24 cellular contexts compared by ENCODE assay signal in genomic region chr4:142556613-142557012, GRCh38.
DNase-seq lines count a peak whose midpoint lies in the region; ATAC-seq and TF ChIP-seq lines count a peak whose summit lies in the region.
"Had no signal": no experiment of that assay in that cellular context is flagged by ENCODE, and none has a peak within 500 bp of the region (broad histone marks: within the 10 kb centered on the region; RNA-seq: fewer than 3 reads in every experiment).

No MANE protein-coding gene starts in this region.

- H3K4me2 ChIP-seq in neural progenitor cell = no peak overlapping the region

- H3K27me3 Mint-ChIP-seq in activated naive CD4-positive, alpha-beta T cell treated with anti-CD3 and anti-CD28 coated beads, Interleukin-2, amount 50 U/mL, for 24 hours = no peaks in the 10 kb centered on the region
- no peaks in the 10 kb centered on the region for H3K27me3 Mint-ChIP-seq in activated T-helper 2 cell treated with anti-CD3 and anti-CD28 coated beads, Interferon-gamma antibody, Interleukin-2, Interleukin-4, amounts not matched to agents 10 μg/mL and 5 μg/mL and 100 μg/mL, durations not matched to agents 14 hours and 24 hours and 36 hours (ENCODE audit: low read depth)
- H3K27me3 Mint-ChIP-seq in neural progenitor cell (ENCODE audit: insufficient read depth, low read depth) = peaks cover 2% of the 10 kb centered on the region

- H3F3A ChIP-seq in neural progenitor cell (ENCODE audit: low read depth) = no peaks in the 10 kb centered on the region

- no peak overlapping the region for H3K27ac ChIP-seq in neural progenitor cell
- H3K27ac ChIP-seq: 22Rv1, GM23248, psoas muscle, sigmoid colon, transverse colon had no signal

- H3K9ac ChIP-seq in neural progenitor cell = no peak overlapping the region
- H3K9ac ChIP-seq: GM23248 had no signal

- peaks cover 83% of the 10 kb centered on the region for H3K4me1 Mint-ChIP-seq in activated naive CD4-positive, alpha-beta T cell treated with anti-CD3 and anti-CD28 coated beads, Interleukin-2, amount 50 U/mL, for 24 hours
- peaks cover 61% of the 10 kb centered on the region for H3K4me1 Mint-ChIP-seq in activated T-helper 2 cell treated with anti-CD3 and anti-CD28 coated beads, Interferon-gamma antibody, Interleukin-2, Interleukin-4, amounts not matched to agents 10 μg/mL and 5 μg/mL and 100 μg/mL, durations not matched to agents 14 hours and 24 hours and 36 hours (ENCODE audit: low read depth)
- H3K4me1 Mint-ChIP-seq in neural progenitor cell = peaks cover 11% of the 10 kb centered on the region
- H3K4me1 Mint-ChIP-seq: natural killer cell had no signal

- H3K36me3 ChIP-seq in neural progenitor cell = no peaks in the 10 kb centered on the region
- H3K36me3 ChIP-seq: sigmoid colon, transverse colon had no signal

- H3K4me3 ChIP-seq in neural progenitor cell = no peak overlapping the region
- H3K4me3 ChIP-seq: GM23248, lung, psoas muscle, sigmoid colon, transverse colon had no signal

- no peaks in the 10 kb centered on the region for H3K9me3 ChIP-seq in neural progenitor cell (ENCODE audit: low read depth)
- H3K9me3 ChIP-seq: psoas muscle, sigmoid colon, transverse colon had no signal

- H3K36me3 Mint-ChIP-seq in activated naive CD4-positive, alpha-beta T cell treated with anti-CD3 and anti-CD28 coated beads, Interleukin-2, amount 50 U/mL, for 24 hours = peaks cover 7% of the 10 kb centered on the region
- H3K36me3 Mint-ChIP-seq in activated T-helper 2 cell treated with anti-CD3 and anti-CD28 coated beads, Interferon-gamma antibody, Interleukin-2, Interleukin-4, amounts not matched to agents 10 μg/mL and 5 μg/mL and 100 μg/mL, durations not matched to agents 14 hours and 24 hours and 36 hours (ENCODE audit: low read depth) = peaks cover 3% of the 10 kb centered on the region
- H3K36me3 Mint-ChIP-seq in neural progenitor cell = peaks cover 2% of the 10 kb centered on the region
- H3K36me3 Mint-ChIP-seq: natural killer cell had no signal

- H3K4me1 ChIP-seq in neural progenitor cell = peaks cover 5% of the 10 kb centered on the region
- H3K4me1 ChIP-seq: psoas muscle had no signal

- DNase-seq in activated CD4-positive, CD25-positive, alpha-beta regulatory T cell treated with anti-CD3 and anti-CD28 coated beads, Interleukin-2, amount 50 U/mL, for 72 hours = no peak
- no peak for DNase-seq in activated naive CD4-positive, alpha-beta T cell treated with anti-CD3 and anti-CD28 coated beads, Interleukin-2, amount 50 U/mL, for 16 hours
- no peak for DNase-seq in activated T-helper 2 cell treated with anti-CD3 and anti-CD28 coated beads, Interferon-gamma antibody, Interleukin-2, Interleukin-4, amounts not matched to agents 10 μg/mL and 5 μg/mL and 100 μg/mL, durations not matched to agents 14 hours and 24 hours and 36 hours (ENCODE audit: low spot score)
- no peak for DNase-seq in neural progenitor cell (ENCODE audit: low spot score)
- DNase-seq in stimulated activated naive CD4-positive, alpha-beta T cell treated with Interleukin-2 at 50 U/mL for 16 hours (lab: John Stamatoyannopoulos, UW) = no peak
- DNase-seq: activated gamma-delta T cell; C1 segment of cervical spinal cord; GM23248; hippocampal formation; natural killer cell; NCI-H146; NCI-H226; NCI-H69; PC-3; psoas muscle; sigmoid colon; stimulated activated CD4-positive, alpha-beta T cell treated with anti-CD3 and anti-CD28 coated beads, Interleukin-12 subunit alpha, Interleukin-12 subunit beta, amount 100 ng/mL, for 4 hours; stimulated activated CD4-positive, alpha-beta T cell treated with anti-CD3 and anti-CD28 coated beads, Interleukin-4, amount 100 ng/mL, for 1 hour had no signal

- H3K9me3 Mint-ChIP-seq in activated naive CD4-positive, alpha-beta T cell treated with anti-CD3 and anti-CD28 coated beads, Interleukin-2, amount 50 U/mL, for 24 hours = no peaks in the 10 kb centered on the region
- no peaks in the 10 kb centered on the region for H3K9me3 Mint-ChIP-seq in activated T-helper 2 cell treated with anti-CD3 and anti-CD28 coated beads, Interferon-gamma antibody, Interleukin-2, Interleukin-4, amounts not matched to agents 10 μg/mL and 5 μg/mL and 100 μg/mL, durations not matched to agents 14 hours and 24 hours and 36 hours
- H3K9me3 Mint-ChIP-seq in neural progenitor cell = no peaks in the 10 kb centered on the region

- no peaks in the 10 kb centered on the region for H4K20me1 ChIP-seq in neural progenitor cell (ENCODE audit: low read depth)

- peak overlapping the region; percentile 77 for H3K4me3 Mint-ChIP-seq in activated naive CD4-positive, alpha-beta T cell treated with anti-CD3 and anti-CD28 coated beads, Interleukin-2, amount 50 U/mL, for 24 hours
- peak overlapping the region; percentile 63 for H3K4me3 Mint-ChIP-seq in activated T-helper 2 cell treated with anti-CD3 and anti-CD28 coated beads, Interferon-gamma antibody, Interleukin-2, Interleukin-4, amounts not matched to agents 10 μg/mL and 5 μg/mL and 100 μg/mL, durations not matched to agents 14 hours and 24 hours and 36 hours (ENCODE audit: low read depth)
- no peak overlapping the region for H3K4me3 Mint-ChIP-seq in neural progenitor cell
- H3K4me3 Mint-ChIP-seq: natural killer cell had no signal

- intact Hi-C loops in activated T-helper 2 cell treated with anti-CD3 and anti-CD28 coated beads, Interferon-gamma antibody, Interleukin-2, Interleukin-4, amounts not matched to agents 10 μg/mL and 5 μg/mL and 100 μg/mL, durations not matched to agents 14 hours and 24 hours and 36 hours (cut with micrococcal nuclease) = loop anchor here (1.0 kb wide), 1 partner anchor 9 kb away; no protein-coding TSS in a partner anchor

- no peaks in the 10 kb centered on the region for H3K79me2 ChIP-seq in neural progenitor cell (ENCODE audit: low read depth)

- H3K27ac Mint-ChIP-seq in activated naive CD4-positive, alpha-beta T cell treated with anti-CD3 and anti-CD28 coated beads, Interleukin-2, amount 50 U/mL, for 24 hours = peak overlapping the region; percentile 96
- peak overlapping the region; percentile 82 for H3K27ac Mint-ChIP-seq in activated T-helper 2 cell treated with anti-CD3 and anti-CD28 coated beads, Interferon-gamma antibody, Interleukin-2, Interleukin-4, amounts not matched to agents 10 μg/mL and 5 μg/mL and 100 μg/mL, durations not matched to agents 14 hours and 24 hours and 36 hours
- peak overlapping the region; percentile 25 for H3K27ac Mint-ChIP-seq in neural progenitor cell
- H3K27ac Mint-ChIP-seq: natural killer cell had no signal

- ATAC-seq in activated CD4-positive, CD25-positive, alpha-beta regulatory T cell treated with anti-CD3 and anti-CD28 coated beads, Interleukin-2, amount 50 U/mL, for 24 hours = peak; percentile 8 to 15
- no peak for ATAC-seq in HG02571 (IDR thresholded peaks at IDR 0.05; ENCODE audit: unreplicated experiment)
- ATAC-seq: natural killer cell, PC-3, psoas muscle had no signal

- no peak for TF ChIP-seq CTCF in neural progenitor cell (IDR thresholded peaks at IDR 0.05)

- H3K27me3 ChIP-seq in neural progenitor cell = no peaks in the 10 kb centered on the region
- H3K27me3 ChIP-seq: sigmoid colon, transverse colon had no signal

- no peak overlapping the region for H2AFZ ChIP-seq in neural progenitor cell (replicated peaks)
- H2AFZ ChIP-seq: GM23248 had no signal

Comparison
In these comparisons a context has a peak if more than half of its experiments do, and no peak if none do; other contexts are left out.
1. H3K27ac Mint-ChIP-seq: peak in every context shown above with its lines; median percentile 96 in activated naive CD4-positive, alpha-beta T cell treated with anti-CD3 and anti-CD28 coated beads, Interleukin-2, amount 50 U/mL, for 24 hours; 82 in activated T-helper 2 cell treated with anti-CD3 and anti-CD28 coated beads, Interferon-gamma antibody, Interleukin-2, Interleukin-4, amounts not matched to agents 10 μg/mL and 5 μg/mL and 100 μg/mL, durations not matched to agents 14 hours and 24 hours and 36 hours; 25 in neural progenitor cell.